ENCODE assay signal across 9 cellular contexts in genomic region chr2:51710222-51710621, GRCh38.
DNase-seq lines count a peak whose midpoint lies in the region; ATAC-seq, FAIRE-seq and TF ChIP-seq lines count a peak whose summit lies in the region.
"Had no signal": no experiment of that assay in that cellular context is flagged by ENCODE, and none has a peak within 500 bp of the region (broad histone marks: within the 10 kb centered on the region; RNA-seq: fewer than 3 reads in every experiment).

No MANE protein-coding gene starts in this region.

- no peak for TF ChIP-seq EP300 in HepG2 (IDR thresholded peaks at IDR 0.05; ENCODE audit: low read depth in 2 of 2, low read length in 2 of 2)
- no peak for TF ChIP-seq EP300 in HepG2 (CRISPR knock-in tag; IDR thresholded peaks at IDR 0.05; ENCODE audit: borderline replicate concordance)

- no peak for TF ChIP-seq RAD21 in HepG2 (CRISPR knock-in tag; IDR thresholded peaks at IDR 0.05)

- CTCF ChIA-PET in HepG2 (lab: Yijun Ruan, JAX; ENCODE audit: low intra/inter-chr PET ratio, low total read pairs), result interaction anchor here (1.4 kb wide), 1 partner anchor 963 kb away, joined by 4 read pairs; no protein-coding TSS in a partner anchor
- CTCF ChIA-PET in activated CD4-positive, alpha-beta memory T cell treated with anti-CD3 and anti-CD28 coated beads for 36 hours (lab: Charles Lee), result no interaction called here

- no peaks in the 10 kb centered on the region for H3K9me3 ChIP-seq in OCI-LY3 (ENCODE audit: insufficient read depth, low read length)
- H3K9me3 ChIP-seq in HepG2 (ENCODE audit: low read length), result peaks cover 29% of the 10 kb centered on the region

- H4K20me1 ChIP-seq in OCI-LY3 (ENCODE audit: insufficient read depth, low read length) (no peaks in the 10 kb centered on the region), HepG2 (ENCODE audit: insufficient read depth, low read length) (no peaks in the 10 kb centered on the region)

- H3K4me3 Mint-ChIP-seq in activated CD4-positive, alpha-beta memory T cell treated with anti-CD3 and anti-CD28 coated beads for 36 hours, result no peak overlapping the region
- no peak overlapping the region for H3K4me3 Mint-ChIP-seq in immature natural killer cell
- H3K4me3 Mint-ChIP-seq: dendritic cell treated with granulocyte-macrophage colony-stimulating factor and Interleukin-4, amounts not matched to agents 40 ng/mL and 50 ng/mL, for 4 days had no signal

- no TSS peak for BruUV-seq in HepG2 (replicated peaks; lab: Mats Ljungman, UMichigan)

- H3K4me2 ChIP-seq in OCI-LY3 (ENCODE audit: low read length) (peak overlapping the region; percentile 62), HepG2 (ENCODE audit: low read depth, low read length) (no peak overlapping the region)

- H3K36me3 Mint-ChIP-seq in activated CD4-positive, alpha-beta memory T cell treated with anti-CD3 and anti-CD28 coated beads for 36 hours, result no peaks in the 10 kb centered on the region
- peaks cover 0 to 5% (median 3%) of the 10 kb centered on the region in 3 donors for H3K36me3 Mint-ChIP-seq in immature natural killer cell

- H3K36me3 ChIP-seq in OCI-LY3 (replicated peaks; ENCODE audit: low read depth, low read length) (no peaks in the 10 kb centered on the region), HepG2 (replicated peaks in 1 of 2; ENCODE audit: control insufficient read depth in 1 of 2, insufficient read depth in 2 of 2, low read length in 2 of 2) (no peaks in the 10 kb centered on the region)

- H3K27ac ChIP-seq in OCI-LY3 (ENCODE audit: low read length) (no peak overlapping the region), HepG2 (ENCODE audit: extremely low read length, insufficient read depth, low read length) (no peak overlapping the region)

- in situ Hi-C loops in GM13976 (cut with MboI; ENCODE audit: low sequenced_read_pairs, unreplicated experiment) (no loop called here), HepG2 (cut with HindIII; ENCODE audit: extremely low pct_ligation_motif_present, low pct_unique_long_range_greater_than_20kb) (loop anchor here (25.0 kb wide), 1 partner anchor 1173 kb away; no protein-coding TSS in a partner anchor)

- peak overlapping the region; percentile 18; the same call in 1 of the 2 replicates for H3K9ac ChIP-seq in OCI-LY3 (ENCODE audit: low read length)
- no peak overlapping the region for H3K9ac ChIP-seq in HepG2 (ENCODE audit: insufficient read depth, low read depth, low read length)

- TF ChIP-seq CTCF in GM13976 (IDR thresholded peaks at IDR 0.05; ENCODE audit: borderline replicate concordance, control extremely low read depth, extremely low read depth, insufficient read depth, missing control alignments) (peak; percentile 32), OCI-LY3 (IDR thresholded peaks at IDR 0.05; ENCODE audit: low read depth, low read length) (peak; percentile 86), HepG2 (CRISPR knock-in tag; IDR thresholded peaks at IDR 0.05) (peak; percentile 70)

- H3K79me2 ChIP-seq in OCI-LY3 (ENCODE audit: low read length) (no peaks in the 10 kb centered on the region), HepG2 (ENCODE audit: insufficient read depth, low read length) (no peaks in the 10 kb centered on the region)

- FAIRE-seq in HepG2 (lab: Jason Lieb, UNC) (peak; percentile 78), GM19239 (lab: Jason Lieb, UNC) (no peak)

- 0% methylated on average over 3 of the region's 3 CpGs for WGBS in HepG2 (ENCODE audit: low lambda C conversion rate)

- peaks cover 39% of the 10 kb centered on the region for H3K9me3 Mint-ChIP-seq in activated CD4-positive, alpha-beta memory T cell treated with anti-CD3 and anti-CD28 coated beads for 36 hours
- peaks cover 12 to 75% (median 34%) of the 10 kb centered on the region in 6 donors for H3K9me3 Mint-ChIP-seq in immature natural killer cell

- H3K4me3 ChIP-seq in OCI-LY3 (ENCODE audit: low read length) (peak overlapping the region; percentile 51), HepG2 (replicated peaks in 1 of 3; ENCODE audit: insufficient read depth in 1 of 3, low read depth in 2 of 3, low read length in 3 of 3) (no peak overlapping the region)

- intact Hi-C loops in HepG2 (cut with micrococcal nuclease; ENCODE audit: unreplicated experiment), result loop anchor here (5.0 kb wide), 1 partner anchor 1178 kb away; no protein-coding TSS in a partner anchor
- intact Hi-C loops in activated CD4-positive, alpha-beta memory T cell treated with anti-CD3 and anti-CD28 coated beads for 36 hours (cut with micrococcal nuclease), result no loop called here

- H3K27ac Mint-ChIP-seq in activated CD4-positive, alpha-beta memory T cell treated with anti-CD3 and anti-CD28 coated beads for 36 hours, result no peak overlapping the region
- no peak overlapping the region for H3K27ac Mint-ChIP-seq in immature natural killer cell
- H3K27ac Mint-ChIP-seq: dendritic cell treated with granulocyte-macrophage colony-stimulating factor and Interleukin-4, amounts not matched to agents 40 ng/mL and 50 ng/mL, for 4 days had no signal

- H3K27me3 Mint-ChIP-seq in activated CD4-positive, alpha-beta memory T cell treated with anti-CD3 and anti-CD28 coated beads for 36 hours, result no peaks in the 10 kb centered on the region
- no peaks in the 10 kb centered on the region for H3K27me3 Mint-ChIP-seq in immature natural killer cell (ENCODE audit: low read depth in 3 of 3)
- H3K27me3 Mint-ChIP-seq: dendritic cell treated with granulocyte-macrophage colony-stimulating factor and Interleukin-4, amounts not matched to agents 40 ng/mL and 50 ng/mL, for 4 days had no signal

- POLR2A ChIA-PET in HepG2 (lab: Yijun Ruan, JAX), result no interaction called here
- POLR2A ChIA-PET in activated CD4-positive, alpha-beta memory T cell treated with anti-CD3 and anti-CD28 coated beads for 36 hours (lab: Charles Lee), result no interaction called here

- no peaks in the 10 kb centered on the region for H3K4me1 Mint-ChIP-seq in activated CD4-positive, alpha-beta memory T cell treated with anti-CD3 and anti-CD28 coated beads for 36 hours (ENCODE audit: low read depth)
- no peaks in the 10 kb centered on the region for H3K4me1 Mint-ChIP-seq in immature natural killer cell

- no peak for TF ChIP-seq POLR2A in HepG2 (IDR thresholded peaks at IDR 0.05; ENCODE audit: insufficient read depth in 1 of 2, low read depth in 2 of 2, low read length in 2 of 2)

- H2AFZ ChIP-seq in OCI-LY3 (ENCODE audit: low read depth, low read length) (peak overlapping the region; percentile 98), HepG2 (ENCODE audit: low read length) (peak overlapping the region; percentile 62)

- H3K4me1 ChIP-seq in OCI-LY3 (ENCODE audit: low read length) (peaks cover 8% of the 10 kb centered on the region), HepG2 (ENCODE audit: insufficient read depth, low read length) (no peaks in the 10 kb centered on the region)

- H3K27me3 ChIP-seq in OCI-LY3 (ENCODE audit: low read depth, low read length) (no peaks in the 10 kb centered on the region), HepG2 (ENCODE audit: control insufficient read depth in 1 of 2, insufficient read depth in 2 of 2, low read length in 2 of 2) (no peaks in the 10 kb centered on the region)

- ATAC-seq in HG02798 (IDR thresholded peaks at IDR 0.05; ENCODE audit: poor library complexity, unreplicated experiment), result peak; percentile 81
- ATAC-seq in HepG2, result peak; percentile 98

- DNase-seq in GM13976 (ENCODE audit: low spot score) (peak; percentile 10), HepG2 (ENCODE audit: low spot score) (peak; percentile 18), GM19239 (ENCODE audit: insufficient read length, low spot score) (no peak), immature natural killer cell (no peak)
- DNase-seq in activated CD4-positive, alpha-beta memory T cell treated with anti-CD3 and anti-CD28 coated beads for 36 hours, result no peak
- DNase-seq in activated CD4-positive, alpha-beta T cell treated with anti-CD3 and anti-CD28 coated beads, Interleukin-2, amount 50 U/mL, for 4 hours, result no peak

TF ChIP-seq in HepG2, 621 proteins besides CTCF, POLR2A, EP300 and RAD21:
- TF ChIP-seq STAG1 (CRISPR knock-in tag; IDR thresholded peaks at IDR 0.05) (peak; percentile 69), PPARG (CRISPR knock-in tag; conservative IDR thresholded peaks at IDR 0.05) (no peak)

Comparison
In these comparisons a context has a peak if more than half of its experiments do, and no peak if none do; other contexts are left out.
1. DNase-seq: peak in GM13976 (single experiment) and HepG2 (single experiment); none in activated CD4-positive, alpha-beta memory T cell treated with anti-CD3 and anti-CD28 coated beads for 36 hours (single experiment), GM19239 (single experiment), activated CD4-positive, alpha-beta T cell treated with anti-CD3 and anti-CD28 coated beads, Interleukin-2, amount 50 U/mL, for 4 hours (0 of 2) and immature natural killer cell (0 of 3).
2. CTCF ChIP-seq: peak in every context shown above with its lines; median percentile 86 in OCI-LY3; 70 in HepG2; 32 in GM13976.